ENCODE assay signal across 8 cellular contexts in genomic region chr2:239316562-239317465, GRCh38.
DNase-seq lines count a peak whose midpoint lies in the region; ATAC-seq, FAIRE-seq and TF ChIP-seq lines count a peak whose summit lies in the region.

No MANE protein-coding gene starts in this region.

- H3K27me3 Mint-ChIP-seq in GM23338 (ENCODE audit: insufficient read depth, low read depth, poor library complexity) (peaks cover 6% of the 10 kb centered on the region), astrocyte (ENCODE audit: low read depth, unreplicated experiment) (no peaks in the 10 kb centered on the region)

- no peak for FAIRE-seq in astrocyte (lab: Jason Lieb, UNC)

- H3K9me2 ChIP-seq in GM23338 (ENCODE audit: insufficient read depth), result no peaks in the 10 kb centered on the region

- H3K27me3 ChIP-seq in GM23338 (ENCODE audit: insufficient read depth) (no peaks in the 10 kb centered on the region), astrocyte (ENCODE audit: insufficient read depth, low read length) (no peaks in the 10 kb centered on the region), skeletal muscle satellite cell (ENCODE audit: control insufficient read depth, insufficient read depth, low read length) (no peaks in the 10 kb centered on the region)

- no peaks in the 10 kb centered on the region; the same call in none of the 2 replicates for H4K20me1 ChIP-seq in GM23338 (replicated peaks; ENCODE audit: insufficient read depth)
- peaks cover 3% of the 10 kb centered on the region for H4K20me1 ChIP-seq in astrocyte (ENCODE audit: insufficient read depth, low read length)

- H3K4me1 Mint-ChIP-seq in GM23338, result peaks cover 8% of the 10 kb centered on the region
- H3K4me1 Mint-ChIP-seq in astrocyte (ENCODE audit: low read depth, unreplicated experiment), result peaks cover 2% of the 10 kb centered on the region

- TF ChIP-seq CTCF in GM23338 (conservative IDR thresholded peaks at IDR 0.05; ENCODE audit: low read depth in 2 of 2), result no peak
- TF ChIP-seq CTCF in astrocyte (IDR thresholded peaks at IDR 0.05; ENCODE audit: insufficient read depth, low read depth, low read length), result no peak

- H3K4me3 Mint-ChIP-seq in GM23338 (no peak overlapping the region), astrocyte (ENCODE audit: unreplicated experiment) (no peak overlapping the region)

- H3K9me3 Mint-ChIP-seq in GM23338 (peaks cover 23% of the 10 kb centered on the region), astrocyte (ENCODE audit: unreplicated experiment) (peaks cover 16% of the 10 kb centered on the region)

- H3K79me2 ChIP-seq in GM23338 (replicated peaks; ENCODE audit: insufficient read depth) (peaks cover 94% of the 10 kb centered on the region), astrocyte (ENCODE audit: insufficient read depth, low read length) (peaks cover 6% of the 10 kb centered on the region)

- no peak overlapping the region for H3K4me3 ChIP-seq in GM23338
- H3K4me3 ChIP-seq in astrocyte (ENCODE audit: insufficient read depth, low read depth, low read length), result peak overlapping the region; percentile 32
- peak overlapping the region; percentile 57 for H3K4me3 ChIP-seq in skeletal muscle satellite cell (ENCODE audit: low read length)

- H3K27ac Mint-ChIP-seq in GM23338, result no peak overlapping the region
- H3K27ac Mint-ChIP-seq in astrocyte (ENCODE audit: unreplicated experiment), result no peak overlapping the region

- intact Hi-C loops in left ventricle myocardium superior (cut with micrococcal nuclease), result loop anchor here (5.0 kb wide), 1 partner anchor 85 kb away; the partner anchor contains the start of gene HDAC4

- H3K9ac ChIP-seq in astrocyte (ENCODE audit: low read length) (peak overlapping the region; percentile 52), skeletal muscle satellite cell (ENCODE audit: low read depth, low read length) (peak overlapping the region; percentile 74)

- peaks cover 35% of the 10 kb centered on the region for H3K36me3 Mint-ChIP-seq in GM23338 (ENCODE audit: low read depth)
- H3K36me3 Mint-ChIP-seq in astrocyte (ENCODE audit: low read depth, unreplicated experiment), result peaks cover 8% of the 10 kb centered on the region

- H3F3A ChIP-seq in GM23338 (replicated peaks; ENCODE audit: low read depth), result no peaks in the 10 kb centered on the region

- no peak overlapping the region for H2AFZ ChIP-seq in GM23338
- H2AFZ ChIP-seq in astrocyte (ENCODE audit: low read depth, low read length), result peak overlapping the region; percentile 57

- DNase-seq in GM23338 (ENCODE audit: low spot score) (no peak), astrocyte (ENCODE audit: low read depth) (peak; percentile 52), left ventricle myocardium superior (peak; percentile 87), activated gamma-delta T cell (lab: John Stamatoyannopoulos, UW) (no peak)

- H3K36me3 ChIP-seq in GM23338 (ENCODE audit: insufficient read depth) (no peaks in the 10 kb centered on the region), astrocyte (ENCODE audit: insufficient read depth, low read length) (no peaks in the 10 kb centered on the region), skeletal muscle satellite cell (ENCODE audit: insufficient read depth, low read length) (no peaks in the 10 kb centered on the region)

- no peak overlapping the region for H3K27ac ChIP-seq in GM23338 (ENCODE audit: low read depth)
- H3K27ac ChIP-seq in astrocyte (ENCODE audit: low read depth, low read length), result no peak overlapping the region

- H3K4me1 ChIP-seq in GM23338 (ENCODE audit: insufficient read depth) (no peaks in the 10 kb centered on the region), astrocyte (ENCODE audit: insufficient read depth, low read length) (peaks cover 19% of the 10 kb centered on the region), skeletal muscle satellite cell (ENCODE audit: control insufficient read depth, insufficient read depth, low read length) (peaks cover 30% of the 10 kb centered on the region)

- H3K4me2 ChIP-seq in GM23338, result no peak overlapping the region
- peak overlapping the region; percentile 80 for H3K4me2 ChIP-seq in astrocyte (ENCODE audit: low read length)
- peak overlapping the region; percentile 76 for H3K4me2 ChIP-seq in skeletal muscle satellite cell (ENCODE audit: low read length)

- ATAC-seq in GM23338, result peak; percentile 39; the same call in 2 of the 3 replicates
- peak; percentile 85 for ATAC-seq in left ventricle myocardium superior
- ATAC-seq in GM18909 (IDR thresholded peaks at IDR 0.05; ENCODE audit: poor library complexity, unreplicated experiment), result no peak
- ATAC-seq in GM18520 (IDR thresholded peaks at IDR 0.05; ENCODE audit: unreplicated experiment), result no peak
- ATAC-seq in HG02973 (IDR thresholded peaks at IDR 0.05; ENCODE audit: unreplicated experiment), result no peak

- no peaks in the 10 kb centered on the region for H3K9me3 ChIP-seq in astrocyte (ENCODE audit: insufficient read depth, low read depth, low read length)
- no peaks in the 10 kb centered on the region for H3K9me3 ChIP-seq in skeletal muscle satellite cell (replicated peaks; ENCODE audit: low read length)

TF ChIP-seq in GM23338, 12 proteins besides CTCF, POLR2A, EP300 and RAD21 (continues in another document):
- TF ChIP-seq EZH2phosphoT487 (IDR thresholded peaks at IDR 0.05; ENCODE audit: unreplicated experiment), result no peak
- TF ChIP-seq, protein P1, sequence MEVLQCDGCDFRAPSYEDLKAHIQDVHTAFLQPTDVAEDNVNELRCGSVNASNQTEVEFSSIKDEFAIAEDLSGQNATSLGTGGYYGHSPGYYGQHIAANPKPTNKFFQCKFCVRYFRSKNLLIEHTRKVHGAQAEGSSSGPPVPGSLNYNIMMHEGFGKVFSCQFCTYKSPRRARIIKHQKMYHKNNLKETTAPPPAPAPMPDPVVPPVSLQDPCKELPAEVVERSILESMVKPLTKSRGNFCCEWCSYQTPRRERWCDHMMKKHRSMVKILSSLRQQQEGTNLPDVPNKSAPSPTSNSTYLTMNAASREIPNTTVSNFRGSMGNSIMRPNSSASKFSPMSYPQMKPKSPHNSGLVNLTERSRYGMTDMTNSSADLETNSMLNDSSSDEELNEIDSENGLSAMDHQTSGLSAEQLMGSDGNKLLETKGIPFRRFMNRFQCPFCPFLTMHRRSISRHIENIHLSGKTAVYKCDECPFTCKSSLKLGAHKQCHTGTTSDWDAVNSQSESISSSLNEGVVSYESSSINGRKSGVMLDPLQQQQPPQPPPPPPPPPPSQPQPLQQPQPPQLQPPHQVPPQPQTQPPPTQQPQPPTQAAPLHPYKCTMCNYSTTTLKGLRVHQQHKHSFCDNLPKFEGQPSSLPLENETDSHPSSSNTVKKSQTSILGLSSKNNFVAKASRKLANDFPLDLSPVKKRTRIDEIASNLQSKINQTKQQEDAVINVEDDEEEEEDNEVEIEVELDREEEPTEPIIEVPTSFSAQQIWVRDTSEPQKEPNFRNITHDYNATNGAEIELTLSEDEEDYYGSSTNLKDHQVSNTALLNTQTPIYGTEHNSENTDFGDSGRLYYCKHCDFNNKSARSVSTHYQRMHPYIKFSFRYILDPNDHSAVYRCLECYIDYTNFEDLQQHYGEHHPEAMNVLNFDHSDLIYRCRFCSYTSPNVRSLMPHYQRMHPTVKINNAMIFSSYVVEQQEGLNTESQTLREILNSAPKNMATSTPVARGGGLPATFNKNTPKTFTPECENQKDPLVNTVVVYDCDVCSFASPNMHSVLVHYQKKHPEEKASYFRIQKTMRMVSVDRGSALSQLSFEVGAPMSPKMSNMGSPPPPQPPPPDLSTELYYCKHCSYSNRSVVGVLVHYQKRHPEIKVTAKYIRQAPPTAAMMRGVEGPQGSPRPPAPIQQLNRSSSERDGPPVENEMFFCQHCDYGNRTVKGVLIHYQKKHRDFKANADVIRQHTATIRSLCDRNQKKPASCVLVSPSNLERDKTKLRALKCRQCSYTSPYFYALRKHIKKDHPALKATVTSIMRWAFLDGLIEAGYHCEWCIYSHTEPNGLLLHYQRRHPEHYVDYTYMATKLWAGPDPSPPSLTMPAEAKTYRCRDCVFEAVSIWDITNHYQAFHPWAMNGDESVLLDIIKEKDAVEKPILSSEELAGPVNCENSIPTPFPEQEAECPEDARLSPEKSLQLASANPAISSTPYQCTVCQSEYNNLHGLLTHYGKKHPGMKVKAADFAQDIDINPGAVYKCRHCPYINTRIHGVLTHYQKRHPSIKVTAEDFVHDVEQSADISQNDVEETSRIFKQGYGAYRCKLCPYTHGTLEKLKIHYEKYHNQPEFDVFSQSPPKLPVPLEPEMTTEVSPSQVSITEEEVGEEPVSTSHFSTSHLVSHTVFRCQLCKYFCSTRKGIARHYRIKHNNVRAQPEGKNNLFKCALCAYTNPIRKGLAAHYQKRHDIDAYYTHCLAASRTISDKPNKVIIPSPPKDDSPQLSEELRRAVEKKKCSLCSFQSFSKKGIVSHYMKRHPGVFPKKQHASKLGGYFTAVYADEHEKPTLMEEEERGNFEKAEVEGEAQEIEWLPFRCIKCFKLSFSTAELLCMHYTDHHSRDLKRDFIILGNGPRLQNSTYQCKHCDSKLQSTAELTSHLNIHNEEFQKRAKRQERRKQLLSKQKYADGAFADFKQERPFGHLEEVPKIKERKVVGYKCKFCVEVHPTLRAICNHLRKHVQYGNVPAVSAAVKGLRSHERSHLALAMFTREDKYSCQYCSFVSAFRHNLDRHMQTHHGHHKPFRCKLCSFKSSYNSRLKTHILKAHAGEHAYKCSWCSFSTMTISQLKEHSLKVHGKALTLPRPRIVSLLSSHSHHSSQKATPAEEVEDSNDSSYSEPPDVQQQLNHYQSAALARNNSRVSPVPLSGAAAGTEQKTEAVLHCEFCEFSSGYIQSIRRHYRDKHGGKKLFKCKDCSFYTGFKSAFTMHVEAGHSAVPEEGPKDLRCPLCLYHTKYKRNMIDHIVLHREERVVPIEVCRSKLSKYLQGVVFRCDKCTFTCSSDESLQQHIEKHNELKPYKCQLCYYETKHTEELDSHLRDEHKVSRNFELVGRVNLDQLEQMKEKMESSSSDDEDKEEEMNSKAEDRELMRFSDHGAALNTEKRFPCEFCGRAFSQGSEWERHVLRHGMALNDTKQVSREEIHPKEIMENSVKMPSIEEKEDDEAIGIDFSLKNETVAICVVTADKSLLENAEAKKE (CRISPR knock-in tag; IDR thresholded peaks at IDR 0.05), result no peak
- TF ChIP-seq NANOG (IDR thresholded peaks at IDR 0.05; ENCODE audit: borderline replicate concordance), result no peak
- no peak for TF ChIP-seq CREB1 (CRISPR knock-in tag; IDR thresholded peaks at IDR 0.05; ENCODE audit: low read depth)
- TF ChIP-seq EZH2 (IDR thresholded peaks at IDR 0.05; ENCODE audit: low read depth, unreplicated experiment), result no peak
- TF ChIP-seq ZNF114 (CRISPR knock-in tag; IDR thresholded peaks at IDR 0.05), result no peak
- no peak for TF ChIP-seq POLR2AphosphoS5 (IDR thresholded peaks at IDR 0.05; ENCODE audit: low read depth)

Comparison
In these comparisons a context has a peak if more than half of its experiments do, and no peak if none do; other contexts are left out.
1. ATAC-seq: peak in GM23338 (single experiment) and left ventricle myocardium superior (single experiment); none in GM18909 (single experiment), GM18520 (single experiment) and HG02973 (single experiment).
2. DNase-seq: peak in astrocyte (single experiment) and left ventricle myocardium superior (single experiment); none in GM23338 (single experiment) and activated gamma-delta T cell (single experiment).